ENCODE assay signal across 16 cellular contexts in the genomic region with DNA sequence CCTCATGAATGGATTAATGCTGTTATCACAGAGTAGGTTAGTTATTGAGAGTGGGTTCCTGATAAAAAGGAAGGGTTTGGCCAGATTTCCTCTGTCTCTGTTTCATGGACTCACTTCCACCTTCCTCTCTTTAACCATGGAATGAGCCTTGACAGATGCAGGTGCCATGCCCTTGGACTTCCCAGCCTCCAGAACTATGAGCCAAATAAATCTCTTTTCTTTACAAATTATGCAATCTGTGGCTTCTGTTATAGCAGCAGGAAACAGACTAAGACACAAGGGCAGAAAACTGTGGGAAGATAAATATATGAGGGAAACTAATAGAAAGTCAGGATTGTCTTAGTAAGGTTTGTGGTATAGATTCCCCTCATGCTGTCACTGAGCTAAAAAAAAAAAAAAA.
"Had no signal": no experiment of that assay in that cellular context is flagged by ENCODE, and none has a peak within 500 bp of the region (broad histone marks: within the 10 kb centered on the region; RNA-seq: fewer than 3 reads in every experiment).

No MANE protein-coding gene starts in this region.

- FAIRE-seq: endothelial cell of umbilical vein had no signal

- H3K4me3 ChIP-seq: cardiac muscle cell, esophagus squamous epithelium, ovary, psoas muscle, skin epidermis, transverse colon had no signal

- DNase-seq: activated CD4-positive, CD25-positive, alpha-beta regulatory T cell treated with anti-CD3 and anti-CD28 coated beads, Interleukin-2, amount 50 U/mL, for 72 hours; activated CD8-positive, alpha-beta memory T cell treated with anti-CD3 and anti-CD28 coated beads for 24 hours; activated gamma-delta T cell; activated T-cell treated with anti-CD3 and anti-CD28 coated beads, Interleukin-2, amount 50 U/mL, for 72 hours; dermis blood vessel endothelial cell; effector memory CD4-positive, alpha-beta T cell; esophagus squamous epithelium; natural killer cell; ovary; psoas muscle; right cardiac atrium; transverse colon had no signal

- H3K27ac ChIP-seq: cardiac muscle cell, ovary, psoas muscle, transverse colon had no signal

- H3K36me3 ChIP-seq: cardiac muscle cell, esophagus squamous epithelium, ovary, transverse colon had no signal

- H3K9me3 ChIP-seq: ovary had no signal

- ATAC-seq: activated naive CD4-positive, alpha-beta T cell treated with anti-CD3 and anti-CD28 coated beads, Interleukin-2, amount 50 U/mL, for 72 hours; activated T-cell treated with anti-CD3 and anti-CD28 coated beads, Interleukin-2, amount 50 U/mL, for 72 hours; natural killer cell; psoas muscle; right cardiac atrium had no signal

- H3K27me3 ChIP-seq: cardiac muscle cell, esophagus squamous epithelium, ovary, transverse colon had no signal
